ENCODE assay signal across 31 cellular contexts in the genomic region with DNA sequence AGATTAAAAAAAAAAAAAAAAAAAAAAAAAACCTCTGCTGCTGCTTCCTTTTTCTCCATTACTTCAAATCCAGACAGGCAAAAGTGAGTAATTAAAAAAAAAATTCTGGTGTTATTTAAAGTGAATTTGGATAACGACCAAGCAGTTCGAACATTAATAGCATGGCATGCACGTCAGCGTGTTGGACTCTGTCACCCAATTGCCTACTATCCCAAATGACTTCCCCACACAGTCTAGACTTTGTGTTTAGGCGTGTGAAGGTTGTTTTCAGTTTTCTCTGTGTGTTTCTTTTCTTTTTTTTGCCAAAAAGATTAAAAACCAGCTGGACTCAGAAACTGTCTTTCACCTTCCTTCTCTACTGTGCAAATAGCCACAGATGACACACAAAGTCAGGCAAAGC.
"Had no signal": no experiment of that assay in that cellular context is flagged by ENCODE, and none has a peak within 500 bp of the region (broad histone marks: within the 10 kb centered on the region; RNA-seq: fewer than 3 reads in every experiment).

No MANE protein-coding gene starts in this region.

- H3K27ac ChIP-seq: neural progenitor cell, ovary, parathyroid adenoma, psoas muscle, right lobe of liver, sigmoid colon, spleen, suprapubic skin, testis, thyroid gland, tibial nerve, upper lobe of left lung, vagina had no signal

- H3K36me3 ChIP-seq: neural progenitor cell, ovary, right lobe of liver, sigmoid colon, spleen, suprapubic skin, thyroid gland, tibial nerve, upper lobe of left lung, vagina had no signal

- DNase-seq: naive thymus-derived CD4-positive, alpha-beta T cell; natural killer cell; occipital lobe; ovary; posterior cingulate gyrus; psoas muscle; right cardiac atrium; right lobe of liver; sigmoid colon; spleen; stimulated activated CD4-positive, alpha-beta T cell treated with anti-CD3 and anti-CD28 coated beads, Interleukin-12 subunit alpha, Interleukin-12 subunit beta, amount 100 ng/mL, for 4 hours; stimulated activated CD4-positive, alpha-beta T cell treated with anti-CD3 and anti-CD28 coated beads, Interleukin-1b, Interleukin-23, amount 100 ng/mL, for 48 hours; stimulated activated CD4-positive, alpha-beta T cell treated with anti-CD3 and anti-CD28 coated beads, Interleukin-4, amount 100 ng/mL, for 1 hour; stimulated activated CD4-positive, alpha-beta T cell treated with anti-CD3 and anti-CD28 coated beads, Interleukin-4, amount 100 ng/mL, for 4 hours; stimulated activated CD8-positive, alpha-beta memory T cell treated with anti-CD3 and anti-CD28 coated beads, Interleukin-4, amount 100 ng/mL, for 48 hours; stimulated activated naive CD4-positive, alpha-beta T cell; stimulated activated naive CD8-positive, alpha-beta T cell treated with anti-CD3 and anti-CD28 coated beads, Interleukin-15, amount 100 ng/mL, for 72 hours; stimulated activated naive CD8-positive, alpha-beta T cell treated with anti-CD3 and anti-CD28 coated beads, Interleukin-15, Interleukin-2, amounts not matched to agents 100 U/mL and 50 U/mL, for 24 hours; substantia nigra; testis; thyroid gland; trophoblast cell; upper lobe of left lung had no signal

- H3K4me1 ChIP-seq: neural progenitor cell, parathyroid adenoma, psoas muscle, right lobe of liver, sigmoid colon, spleen, suprapubic skin, testis, thyroid gland, tibial nerve, upper lobe of left lung, vagina had no signal

- H3K27me3 ChIP-seq: neural progenitor cell, ovary, right lobe of liver, sigmoid colon, spleen, suprapubic skin, testis, thyroid gland, tibial nerve, upper lobe of left lung, vagina had no signal

- FAIRE-seq: urothelium cell line had no signal

- H3K4me3 ChIP-seq: neural progenitor cell, ovary, psoas muscle, right lobe of liver, sigmoid colon, smooth muscle cell, spleen, suprapubic skin, testis, thyroid gland, tibial nerve, upper lobe of left lung, vagina had no signal

- ATAC-seq: naive thymus-derived CD4-positive, alpha-beta T cell; natural killer cell; psoas muscle; stimulated activated memory B cell treated with anti-CD40 and anti-IgM and Interleukin-4, amounts not matched to agents 10 μg/mL and 1 μg/mL and 100 μg/mL, for 72 hours; stimulated activated naive CD8-positive, alpha-beta T cell treated with anti-CD3 and anti-CD28 coated beads, Interleukin-15, amount 100 ng/mL, for 72 hours; stimulated activated naive CD8-positive, alpha-beta T cell treated with anti-CD3 and anti-CD28 coated beads, Interleukin-15, Interleukin-2, amounts not matched to agents 100 U/mL and 50 U/mL, for 24 hours had no signal

- H3K9me3 ChIP-seq: ovary, psoas muscle, right lobe of liver, sigmoid colon, spleen, suprapubic skin, testis, thyroid gland, tibial nerve, upper lobe of left lung, vagina had no signal
